In genomic region chr11:35632301-35632700, GRCh38 we compare ENCODE assay signal across 15 cellular contexts. TPM values are rescaled to one million over a fixed set of nuclear protein-coding genes. Genes with fewer than 3 reads are reported as not detected.
DNase-seq lines count a peak whose midpoint lies in the region; FAIRE-seq and TF ChIP-seq lines count a peak whose summit lies in the region.
"Had no signal": no experiment of that assay in that cellular context is flagged by ENCODE, and none has a peak within 500 bp of the region (broad histone marks: within the 10 kb centered on the region; RNA-seq: fewer than 3 reads in every experiment).

No MANE protein-coding gene starts in this region.

- H3K36me3 Mint-ChIP-seq in astrocyte (ENCODE audit: low read depth, unreplicated experiment) (no peaks in the 10 kb centered on the region), neural crest cell (ENCODE audit: low read depth) (no peaks in the 10 kb centered on the region), Calu3 (ENCODE audit: insufficient read depth, unreplicated experiment) (peaks cover 6% of the 10 kb centered on the region)
- H3K36me3 Mint-ChIP-seq: CD8-positive, alpha-beta memory T cell; immature natural killer cell; natural killer cell had no signal

- CTCF ChIA-PET in Calu3 (lab: Charles Lee), result interaction anchor here (0.6 kb wide), 1 partner anchor 11 kb away, joined by 3 read pairs; no protein-coding TSS in a partner anchor

- no peak overlapping the region for H3K9ac ChIP-seq in astrocyte (ENCODE audit: low read length)

- H3K27me3 ChIP-seq in astrocyte (ENCODE audit: insufficient read depth, low read length), result no peaks in the 10 kb centered on the region
- H3K27me3 ChIP-seq in effector memory CD4-positive, alpha-beta T cell (replicated peaks; ENCODE audit: control insufficient read depth, insufficient read depth, low read length, poor library complexity, severe bottlenecking), result peaks cover 3% of the 10 kb centered on the region

- H2AFZ ChIP-seq in astrocyte (ENCODE audit: low read depth, low read length), result no peak overlapping the region

- intact Hi-C loops in Calu3 (cut with micrococcal nuclease; ENCODE audit: unreplicated experiment), result loop anchor here (10.0 kb wide), 1 partner anchor 312 kb away; the partner anchor contains the start of gene LDLRAD3

- H4K20me1 ChIP-seq in astrocyte (ENCODE audit: insufficient read depth, low read length), result no peaks in the 10 kb centered on the region

- H3K9me3 Mint-ChIP-seq in astrocyte (ENCODE audit: unreplicated experiment) (no peaks in the 10 kb centered on the region), neural crest cell (no peaks in the 10 kb centered on the region), Calu3 (ENCODE audit: low read depth, unreplicated experiment) (peaks cover 5% of the 10 kb centered on the region)
- H3K9me3 Mint-ChIP-seq: activated CD4-positive, alpha-beta memory T cell treated with anti-CD3 and anti-CD28 coated beads, Interleukin-2, amount 10 ng/mL, durations not matched to agents 7 days and 5 days; CD8-positive, alpha-beta memory T cell; endodermal cell; HFFc6; natural killer cell had no signal

- peaks cover 13% of the 10 kb centered on the region for H3K4me1 ChIP-seq in astrocyte (ENCODE audit: insufficient read depth, low read length)
- H3K4me1 ChIP-seq in effector memory CD4-positive, alpha-beta T cell (ENCODE audit: control insufficient read depth, insufficient read depth, low read length, poor library complexity, severe bottlenecking), result no peaks in the 10 kb centered on the region

- H3K4me3 Mint-ChIP-seq in astrocyte (ENCODE audit: unreplicated experiment) (no peak overlapping the region), neural crest cell (no peak overlapping the region), Calu3 (ENCODE audit: low read depth, unreplicated experiment) (no peak overlapping the region)
- H3K4me3 Mint-ChIP-seq: activated CD4-positive, alpha-beta memory T cell treated with anti-CD3 and anti-CD28 coated beads, Interleukin-2, amount 10 ng/mL, durations not matched to agents 7 days and 5 days; CD8-positive, alpha-beta memory T cell; endodermal cell; HFFc6; immature natural killer cell; natural killer cell had no signal

- H3K4me3 ChIP-seq in astrocyte (ENCODE audit: insufficient read depth, low read depth, low read length), result no peak overlapping the region
- no peak overlapping the region for H3K4me3 ChIP-seq in effector memory CD4-positive, alpha-beta T cell (ENCODE audit: insufficient read depth, low read depth, low read length, poor library complexity, severe bottlenecking)
- H3K4me3 ChIP-seq: lung had no signal

- H3K9me3 ChIP-seq in astrocyte (ENCODE audit: insufficient read depth, low read depth, low read length), result no peaks in the 10 kb centered on the region
- H3K9me3 ChIP-seq in effector memory CD4-positive, alpha-beta T cell (ENCODE audit: control insufficient read depth, low read length), result no peaks in the 10 kb centered on the region

- H3K27ac Mint-ChIP-seq in astrocyte (ENCODE audit: unreplicated experiment) (peak overlapping the region; percentile 12), neural crest cell (ENCODE audit: unreplicated experiment) (peak overlapping the region; percentile 8), Calu3 (ENCODE audit: unreplicated experiment) (no peak overlapping the region)
- H3K27ac Mint-ChIP-seq: activated CD4-positive, alpha-beta memory T cell treated with anti-CD3 and anti-CD28 coated beads, Interleukin-2, amount 10 ng/mL, durations not matched to agents 7 days and 5 days; CD8-positive, alpha-beta memory T cell; endodermal cell; HFFc6; immature natural killer cell; natural killer cell had no signal

- H3K4me1 Mint-ChIP-seq in astrocyte (ENCODE audit: low read depth, unreplicated experiment) (peaks cover 27% of the 10 kb centered on the region), neural crest cell (peaks cover 20% of the 10 kb centered on the region), Calu3 (ENCODE audit: low read depth, unreplicated experiment) (peaks cover 31% of the 10 kb centered on the region)
- H3K4me1 Mint-ChIP-seq: activated CD4-positive, alpha-beta memory T cell treated with anti-CD3 and anti-CD28 coated beads, Interleukin-2, amount 10 ng/mL, durations not matched to agents 7 days and 5 days; CD8-positive, alpha-beta memory T cell; immature natural killer cell; natural killer cell had no signal

- H3K27ac ChIP-seq in astrocyte (ENCODE audit: low read depth, low read length), result no peak overlapping the region
- H3K27ac ChIP-seq in effector memory CD4-positive, alpha-beta T cell (ENCODE audit: insufficient read depth, low read length, poor library complexity, severe bottlenecking), result no peak overlapping the region

- no peaks in the 10 kb centered on the region for H3K27me3 Mint-ChIP-seq in astrocyte (ENCODE audit: low read depth, unreplicated experiment)
- H3K27me3 Mint-ChIP-seq in neural crest cell (ENCODE audit: low read depth), result peaks cover 3% of the 10 kb centered on the region
- H3K27me3 Mint-ChIP-seq in Calu3 (ENCODE audit: unreplicated experiment), result no peaks in the 10 kb centered on the region

- H3K36me3 ChIP-seq in astrocyte (ENCODE audit: insufficient read depth, low read length), result no peaks in the 10 kb centered on the region
- H3K36me3 ChIP-seq in effector memory CD4-positive, alpha-beta T cell (ENCODE audit: control insufficient read depth, insufficient read depth, low read length), result no peaks in the 10 kb centered on the region

- no TSS peak for BruUV-seq in Calu3 (replicated peaks; lab: Mats Ljungman, UMichigan)

- no peaks in the 10 kb centered on the region for H3K79me2 ChIP-seq in astrocyte (ENCODE audit: insufficient read depth, low read length)

- peak; percentile 74 for DNase-seq in D341Med (ENCODE audit: low spot score)
- peak; percentile 85 for DNase-seq in LHCN-M2 (ENCODE audit: low read depth)
- peak; percentile 27 for DNase-seq in astrocyte (ENCODE audit: low read depth)
- DNase-seq in neural crest cell (ENCODE audit: low read depth, low spot score), result no peak
- no peak for DNase-seq in effector memory CD4-positive, alpha-beta T cell
- no peak for DNase-seq in UCSD-AML1 (lab: John Stamatoyannopoulos, UW; ENCODE audit: unreplicated experiment)
- DNase-seq in Calu3, result no peak
- DNase-seq: activated CD4-positive, alpha-beta memory T cell treated with anti-CD3 and anti-CD28 coated beads, Interleukin-2, amount 10 ng/mL, durations not matched to agents 7 days and 5 days; activated T-cell treated with anti-CD3 and anti-CD28 coated beads, Interleukin-2, amount 50 U/mL, for 48 hours; CD8-positive, alpha-beta memory T cell; endodermal cell; HFFc6; immature natural killer cell; natural killer cell had no signal

- no peak for TF ChIP-seq CTCF in astrocyte (IDR thresholded peaks at IDR 0.05; ENCODE audit: insufficient read depth, low read depth, low read length)
- TF ChIP-seq CTCF in neural crest cell (conservative IDR thresholded peaks at IDR 0.05), result no peak
- TF ChIP-seq CTCF in Calu3 (IDR thresholded peaks at IDR 0.05; ENCODE audit: unreplicated experiment), result no peak

- FAIRE-seq in astrocyte (lab: Jason Lieb, UNC), result peak; percentile 29

- H3K4me2 ChIP-seq in astrocyte (ENCODE audit: low read length), result no peak overlapping the region

RNA-seq across cellular contexts. Expression of gene FJX1, which starts 14.0 kb away (rescaled TPM):
- total RNA-seq in LHCN-M2 (2014; rRNA removed), result 52.2 and 73.8 TPM in 2 replicates
- 32.8 TPM for polyA plus RNA-seq in LHCN-M2 (2012)
- total RNA-seq in astrocyte, result 47.9 and 50.2 TPM in 2 replicates
- 28.2 and 29.5 TPM in 2 replicates for total RNA-seq in neural crest cell
- 19.1 and 19.8 TPM in 2 replicates for total RNA-seq in Calu3 (2022)
- total RNA-seq: natural killer cell had no signal
- polyA plus RNA-seq: CD8-positive, alpha-beta memory T cell; immature natural killer cell had no signal

RNA-seq across cellular contexts. Expression of gene TRIM44, which starts 30.3 kb away (rescaled TPM):
- 23.2 and 35.9 TPM in 2 replicates for total RNA-seq in LHCN-M2 (2014; rRNA removed)
- polyA plus RNA-seq in LHCN-M2 (2012), result 32.2 TPM
- total RNA-seq in astrocyte, result 61.0 and 62.4 TPM in 2 replicates
- 67.4 and 71.1 TPM in 2 replicates for total RNA-seq in neural crest cell
- 71.3 and 78.2 TPM in 2 replicates for total RNA-seq in Calu3 (2022)

Comparison
In these comparisons a context has a peak if more than half of its experiments do, and no peak if none do; other contexts are left out.
1. DNase-seq: peak in D341Med (single experiment), LHCN-M2 (single experiment) and astrocyte (single experiment); none in neural crest cell (single experiment), effector memory CD4-positive, alpha-beta T cell (0 of 3), UCSD-AML1 (single experiment) and Calu3 (single experiment).